ENCODE assay signal across 15 cellular contexts in the genomic region with DNA sequence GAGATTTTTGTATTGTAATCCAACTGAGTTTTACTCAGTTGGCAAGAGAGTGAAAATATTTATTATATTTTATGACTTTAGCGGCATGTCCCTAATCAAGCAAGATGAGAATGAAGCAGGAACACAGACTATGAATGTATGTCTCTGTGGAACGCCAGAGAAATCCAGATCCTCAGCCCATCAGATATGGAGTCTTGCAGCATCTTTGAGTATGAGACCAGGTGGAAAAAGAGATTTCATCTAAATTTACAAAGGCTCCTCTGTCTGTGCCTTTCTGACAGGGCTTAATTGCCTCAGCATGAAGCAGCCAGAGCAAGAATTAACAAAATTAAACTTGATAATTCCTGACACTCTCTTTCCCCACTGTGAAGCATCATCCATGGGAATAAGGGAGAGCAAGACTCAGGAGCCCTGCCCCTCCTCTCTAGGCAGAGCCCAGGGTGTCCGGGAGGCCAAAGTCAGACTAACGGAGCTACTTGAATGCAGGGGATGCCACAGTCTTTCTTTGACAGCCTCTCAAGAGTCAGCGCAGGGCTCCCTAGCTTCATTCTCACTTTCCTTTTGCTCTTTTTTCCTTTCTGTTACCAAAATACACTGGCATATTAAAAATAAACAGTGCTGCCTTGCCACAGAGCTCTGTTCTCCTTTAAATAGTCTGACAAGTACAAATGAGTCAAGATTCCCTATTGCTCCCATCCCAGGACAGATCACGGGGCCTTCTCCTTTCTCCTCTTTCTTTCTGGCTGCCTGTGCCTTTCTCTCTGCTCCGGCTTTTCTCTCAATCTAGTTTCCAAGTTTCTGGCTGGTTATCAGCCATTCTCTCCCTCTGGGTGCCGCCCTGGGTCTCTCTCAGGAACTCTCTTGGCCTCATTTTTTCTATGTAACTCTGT.
DNase-seq lines count a peak whose midpoint lies in the region; TF ChIP-seq lines count a peak whose summit lies in the region.
"Had no signal": no experiment of that assay in that cellular context is flagged by ENCODE, and none has a peak within 500 bp of the region (broad histone marks: within the 10 kb centered on the region; RNA-seq: fewer than 3 reads in every experiment).

No MANE protein-coding gene starts in this region.

- no peaks in the 10 kb centered on the region for H3K27me3 Mint-ChIP-seq in chondrocyte (ENCODE audit: low read depth)
- H3K27me3 Mint-ChIP-seq: activated T-cell treated with anti-CD3 and anti-CD28 coated beads, Interleukin-2, amount 50 U/mL, for 24 hours had no signal

- peak overlapping the region; percentile 98 for H3K27ac Mint-ChIP-seq in chondrocyte (ENCODE audit: unreplicated experiment)
- H3K27ac Mint-ChIP-seq: activated T-cell treated with anti-CD3 and anti-CD28 coated beads, Interleukin-2, amount 50 U/mL, for 24 hours; nephron progenitor cell had no signal

- peaks cover 1% of the 10 kb centered on the region for H3K36me3 Mint-ChIP-seq in chondrocyte (ENCODE audit: low read depth)

- peaks cover 12% of the 10 kb centered on the region for H3K9me3 Mint-ChIP-seq in chondrocyte (ENCODE audit: low read depth)

- DNase-seq in HCEC 1CT (peak; percentile 53), chondrocyte (ENCODE audit: low spot score) (no peak), iPS-NIHi11 (ENCODE audit: low spot score) (peak; percentile 12), CD1c-positive myeloid dendritic cell (ENCODE audit: extremely low spot score) (no peak), NOMO-1 (lab: John Stamatoyannopoulos, UW; ENCODE audit: unreplicated experiment in 2 of 2) (no peak), nucleus accumbens (lab: John Stamatoyannopoulos, UW) (no peak)
- no peak for DNase-seq in stimulated activated CD4-positive, alpha-beta T cell treated with anti-CD3 and anti-CD28 coated beads, Interleukin-15, amount 100 ng/mL, for 24 hours
- DNase-seq: activated T-cell treated with anti-CD3 and anti-CD28 coated beads, Interleukin-2, amount 50 U/mL, for 24 hours; BE2C; DND-41; Karpas-422; NCI-H2081; nephron progenitor cell; SW 1271 had no signal

- no peak for TF ChIP-seq CTCF in chondrocyte (IDR thresholded peaks at IDR 0.05)

- H3K4me3 ChIP-seq in skin epidermis, result no peak overlapping the region

- H3K4me3 Mint-ChIP-seq in chondrocyte (ENCODE audit: unreplicated experiment), result peak overlapping the region; percentile 54
- H3K4me3 Mint-ChIP-seq: activated T-cell treated with anti-CD3 and anti-CD28 coated beads, Interleukin-2, amount 50 U/mL, for 24 hours; nephron progenitor cell had no signal

- peaks cover 27% of the 10 kb centered on the region for H3K4me1 Mint-ChIP-seq in chondrocyte (ENCODE audit: low read depth)
- H3K4me1 Mint-ChIP-seq: nephron progenitor cell had no signal

- peak overlapping the region in 11 of 21 experiments; percentile 2 to 73 (median 55) for H3K27ac ChIP-seq in skin epidermis

Comparison
In these comparisons a context has a peak if more than half of its experiments do, and no peak if none do; other contexts are left out.
1. DNase-seq: peak in HCEC 1CT (single experiment) and iPS-NIHi11 (single experiment); none in chondrocyte (single experiment), CD1c-positive myeloid dendritic cell (single experiment), stimulated activated CD4-positive, alpha-beta T cell treated with anti-CD3 and anti-CD28 coated beads, Interleukin-15, amount 100 ng/mL, for 24 hours (single experiment), NOMO-1 (0 of 2) and nucleus accumbens (0 of 56).